1 cellular context compared by ENCODE assay signal in the genomic region with DNA sequence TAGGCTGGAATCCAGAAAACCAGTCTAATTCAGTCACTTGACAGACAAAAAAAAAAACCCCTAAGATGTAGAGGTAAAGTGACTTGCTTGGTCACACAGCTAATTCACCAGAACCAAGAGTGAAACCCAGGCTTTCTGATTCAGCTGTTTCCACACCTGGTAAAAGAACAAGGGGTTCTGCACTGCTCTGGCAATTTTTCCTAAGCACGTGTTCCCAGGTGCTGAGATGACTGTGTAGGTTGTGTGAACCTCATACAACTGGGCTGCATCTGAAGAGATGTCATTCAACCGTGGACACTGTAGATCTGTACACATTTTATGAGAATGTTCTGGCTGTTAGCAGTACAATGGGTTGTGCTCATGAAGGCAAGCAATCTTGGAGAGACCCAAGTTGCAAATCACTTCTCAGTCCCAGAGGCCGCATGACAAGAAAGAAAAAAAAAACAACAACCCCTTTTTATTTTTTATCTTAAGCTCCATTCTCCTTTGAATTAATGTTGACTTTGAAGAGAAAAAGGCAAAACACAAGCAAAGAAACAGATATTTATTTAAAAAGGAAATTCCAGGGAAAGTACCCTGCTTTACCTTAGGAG.
A peak's percentile ranks its signal among the peaks of the same experiment; 100 is the strongest.
TF ChIP-seq lines count a peak whose summit lies in the region.

No MANE protein-coding gene starts in this region.

TF ChIP-seq in GM12878, 131 proteins besides CTCF, POLR2A, EP300 and RAD21 (continued from another document):
- TF ChIP-seq CUX1 (IDR thresholded peaks at IDR 0.05; ENCODE audit: insufficient replicate concordance, low read depth, low read length) (peak; percentile 90), IKZF2 (IDR thresholded peaks at IDR 0.05) (peak; percentile 99 to 100), SMAD5 (IDR thresholded peaks at IDR 0.05; ENCODE audit: low read depth) (no peak), SPI1 (IDR thresholded peaks at IDR 0.05; ENCODE audit: borderline replicate concordance, insufficient read depth, low read depth, low read length) (no peak), MTA3 (IDR thresholded peaks at IDR 0.05; ENCODE audit: borderline replicate concordance, low read length) (peak; percentile 93; the same call in 1 of the 2 replicates), TCF12 (IDR thresholded peaks at IDR 0.05; ENCODE audit: low read depth, low read length) (peak; percentile 99), NFXL1 (IDR thresholded peaks at IDR 0.05; ENCODE audit: borderline replicate concordance) (no peak)
